9 cellular contexts compared by ENCODE assay signal in genomic region chr6:33018418-33018817, GRCh38. TPM values are rescaled to one million over a fixed set of nuclear protein-coding genes. Genes with fewer than 3 reads are reported as not detected.
A peak's percentile ranks its signal among the peaks of the same experiment; 100 is the strongest.
DNase-seq lines count a peak whose midpoint lies in the region; ATAC-seq and TF ChIP-seq lines count a peak whose summit lies in the region.
"Had no signal": no experiment of that assay in that cellular context is flagged by ENCODE, and none has a peak within 500 bp of the region (broad histone marks: within the 10 kb centered on the region; RNA-seq: fewer than 3 reads in every experiment).

No MANE protein-coding gene starts in this region.

- intact Hi-C loops in activated CD4-positive, alpha-beta T cell treated with anti-CD3 and anti-CD28 coated beads for 36 hours (cut with DNase I, micrococcal nuclease): no loop called here
- intact Hi-C loops in activated B cell treated with CpG ODN at 0.5 μM for 24 hours (cut with micrococcal nuclease): no loop called here
- intact Hi-C loops in stomach (cut with DNase I; ENCODE audit: low total_unique reads): no loop called here

- H3K9me3 ChIP-seq in stomach: no peaks in the 10 kb centered on the region

- peaks cover 15 to 35% (median 24%) of the 10 kb centered on the region in 4 donors for H3K4me1 ChIP-seq in stomach

- H3K4me1 Mint-ChIP-seq in activated CD4-positive, alpha-beta T cell treated with anti-CD3 and anti-CD28 coated beads for 36 hours: peaks cover 23% of the 10 kb centered on the region
- peaks cover 76% of the 10 kb centered on the region for H3K4me1 Mint-ChIP-seq in activated B cell treated with CpG ODN at 0.5 μM for 24 hours
- peaks cover 21 to 22% of the 10 kb centered on the region in 2 donors for H3K4me1 Mint-ChIP-seq in immature natural killer cell

- CTCF ChIA-PET in activated CD4-positive, alpha-beta T cell treated with anti-CD3 and anti-CD28 coated beads for 36 hours (lab: Charles Lee): interaction anchor here (0.7 to 2.7 kb wide), 20 partner anchors 18 to 230 kb away, joined by 3 to 12 read pairs (median 4); partner anchors contain the start of genes HLA-DMA, HLA-DPA1 and HLA-DPB1
- CTCF ChIA-PET in activated B cell treated with CpG ODN at 0.5 μM for 24 hours (lab: Charles Lee): interaction anchor here (0.7 to 10.8 kb wide), 8 partner anchors 11 to 230 kb away, joined by 3 to 240 read pairs (median 6); partner anchors contain the start of genes HLA-DPA1 and HLA-DPB1

- H3K27me3 ChIP-seq in stomach: peaks cover 0 to 10% (median 4%) of the 10 kb centered on the region in 3 donors

- TF ChIP-seq CTCF in activated B cell treated with CpG ODN at 0.5 μM for 24 hours (IDR thresholded peaks at IDR 0.05) (no peak), stomach (IDR thresholded peaks at IDR 0.05) (no peak)

- DNase-seq in activated CD4-positive, alpha-beta T cell treated with anti-CD3 and anti-CD28 coated beads for 36 hours: no peak
- no peak for DNase-seq in activated CD4-positive, alpha-beta T cell treated with anti-CD3 and anti-CD28 coated beads for 1 hour
- no peak for DNase-seq in activated B cell treated with CpG ODN at 0.5 μM for 24 hours
- no peak for DNase-seq in immature natural killer cell
- no peak for DNase-seq in stomach
- no peak for DNase-seq in NCI-H2196 treated with DMSO at 0.1 percent for 48 hours (lab: John Stamatoyannopoulos, UW; ENCODE audit: unreplicated experiment)
- no peak for DNase-seq in SW480 (ENCODE audit: low spot score)
- no peak for DNase-seq in MV-4-11 (lab: John Stamatoyannopoulos, UW)
- DNase-seq: NCI-H510A treated with DMSO at 0.1 percent for 48 hours had no signal

- peak overlapping the region; percentile 55 for H3K4me3 Mint-ChIP-seq in activated CD4-positive, alpha-beta T cell treated with anti-CD3 and anti-CD28 coated beads for 36 hours
- H3K4me3 Mint-ChIP-seq in activated B cell treated with CpG ODN at 0.5 μM for 24 hours (peak overlapping the region; percentile 48), immature natural killer cell (peak overlapping the region in 2 of 5 donors; percentile 2 to 86)

- no peaks in the 10 kb centered on the region for H3K9me3 Mint-ChIP-seq in activated CD4-positive, alpha-beta T cell treated with anti-CD3 and anti-CD28 coated beads for 36 hours (ENCODE audit: low read depth)
- H3K9me3 Mint-ChIP-seq in activated B cell treated with CpG ODN at 0.5 μM for 24 hours (no peaks in the 10 kb centered on the region), immature natural killer cell (no peaks in the 10 kb centered on the region)

- no peak for TF ChIP-seq POLR2A in stomach (IDR thresholded peaks at IDR 0.05)

- no peaks in the 10 kb centered on the region for H3K27me3 Mint-ChIP-seq in activated CD4-positive, alpha-beta T cell treated with anti-CD3 and anti-CD28 coated beads for 36 hours
- H3K27me3 Mint-ChIP-seq in activated B cell treated with CpG ODN at 0.5 μM for 24 hours (no peaks in the 10 kb centered on the region), immature natural killer cell (ENCODE audit: low read depth in 3 of 3) (peaks cover 0 to 2% (median 0%) of the 10 kb centered on the region in 3 donors)

- H3K27ac ChIP-seq in stomach: peak overlapping the region in 4 of 5 donors; percentile 71 to 93 (median 79)

- no peak for TF ChIP-seq EP300 in stomach (IDR thresholded peaks at IDR 0.05)

- H3K4me3 ChIP-seq in stomach: peak overlapping the region in 3 of 4 donors; percentile 20 to 29 (median 24)

- ATAC-seq in activated CD4-positive, alpha-beta T cell treated with anti-CD3 and anti-CD28 coated beads for 36 hours: no peak
- no peak for ATAC-seq in activated B cell treated with CpG ODN at 0.5 μM for 24 hours (ENCODE audit: low read depth)

- POLR2A ChIA-PET in activated CD4-positive, alpha-beta T cell treated with anti-CD3 and anti-CD28 coated beads for 36 hours (lab: Charles Lee): interaction anchor here (1.1 kb wide), 1 partner anchor 77 kb away, joined by 4 read pairs; no protein-coding TSS in a partner anchor
- POLR2A ChIA-PET in activated B cell treated with CpG ODN at 0.5 μM for 24 hours (lab: Charles Lee): interaction anchor here (0.6 to 28.8 kb wide), 15 partner anchors 9 to 259 kb away, joined by 3 to 2264 read pairs (median 8); partner anchors contain the start of genes HLA-DMB, HLA-DOA, HLA-DPA1 and HLA-DPB1

- no peaks in the 10 kb centered on the region for H3K36me3 Mint-ChIP-seq in activated CD4-positive, alpha-beta T cell treated with anti-CD3 and anti-CD28 coated beads for 36 hours (ENCODE audit: low read depth)
- H3K36me3 Mint-ChIP-seq in activated B cell treated with CpG ODN at 0.5 μM for 24 hours (ENCODE audit: low read depth) (no peaks in the 10 kb centered on the region), immature natural killer cell (no peaks in the 10 kb centered on the region)

- no peak overlapping the region for H3K27ac Mint-ChIP-seq in activated CD4-positive, alpha-beta T cell treated with anti-CD3 and anti-CD28 coated beads for 36 hours
- H3K27ac Mint-ChIP-seq in activated B cell treated with CpG ODN at 0.5 μM for 24 hours (peak overlapping the region; percentile 98), immature natural killer cell (peak overlapping the region in 4 of 6 donors; percentile 17 to 82 (median 50))

- H3K36me3 ChIP-seq in stomach: no peaks in the 10 kb centered on the region

RNA-seq across cellular contexts. Expression of gene HLA-DOA, which starts 9.0 kb away (rescaled TPM):
- total RNA-seq in activated CD4-positive, alpha-beta T cell treated with anti-CD3 and anti-CD28 coated beads for 36 hours: 1 to 10 TPM; 1.7 to 3.3 TPM
- 153 and 167 TPM in 2 replicates for total RNA-seq in activated B cell treated with CpG ODN at 0.5 μM for 24 hours
- polyA plus RNA-seq in immature natural killer cell: 1 to 10 TPM in 2 of 3 donors, under 1 TPM in 1; 0.37 to 5.2 (median 2.8) TPM
- total RNA-seq in stomach: 1 to 10 TPM in 2 of 5 donors, under 1 TPM in 2, not detected in 1; 0.45 to 3.9 (median 1.9) TPM
- polyA plus RNA-seq in stomach: 1 to 10 TPM in 1 of 3 donors, under 1 TPM in 2; 0.62 to 2.1 (median 0.92) TPM

RNA-seq across cellular contexts. Expression of gene BRD2, which starts 50.0 kb away (rescaled TPM):
- 100 to 1,000 TPM; 230 to 338 TPM for total RNA-seq in activated CD4-positive, alpha-beta T cell treated with anti-CD3 and anti-CD28 coated beads for 36 hours
- 347 and 370 TPM in 2 replicates for total RNA-seq in activated B cell treated with CpG ODN at 0.5 μM for 24 hours
- polyA plus RNA-seq in immature natural killer cell: 100 to 1,000 TPM in 1 of 3 donors, 10 to 100 TPM in 2; 29.8 to 119 (median 31.5) TPM
- total RNA-seq in stomach: 100 to 1,000 TPM; 111 to 538 (median 190) TPM
- 10 to 100 TPM; 70.7 to 78.7 (median 74.4) TPM for polyA plus RNA-seq in stomach

RNA-seq across cellular contexts. Expression of gene HLA-DPA1, which starts 55.0 kb away (rescaled TPM):
- total RNA-seq in activated CD4-positive, alpha-beta T cell treated with anti-CD3 and anti-CD28 coated beads for 36 hours: 10 to 100 TPM; 11.5 to 13.3 TPM
- total RNA-seq in activated B cell treated with CpG ODN at 0.5 μM for 24 hours (718 and 730 TPM in 2 replicates), stomach (100 to 1,000 TPM in 1 of 5 donors, 10 to 100 TPM in 3, under 1 TPM in 1; 0.29 to 171 (median 39.7) TPM)
- polyA plus RNA-seq in immature natural killer cell (100 to 1,000 TPM; 173 to 252 (median 202) TPM), stomach (10 to 100 TPM; 14.3 to 34.1 (median 23.3) TPM)

RNA-seq across cellular contexts. Expression of gene HLA-DPB1, which starts 57.4 kb away (rescaled TPM):
- 1 to 10 TPM; 5.2 to 5.4 TPM for total RNA-seq in activated CD4-positive, alpha-beta T cell treated with anti-CD3 and anti-CD28 coated beads for 36 hours
- total RNA-seq in activated B cell treated with CpG ODN at 0.5 μM for 24 hours (853 and 854 TPM in 2 replicates), stomach (10 to 100 TPM in 4 of 5 donors, not detected in 1; 10.7 to 46.6 (median 31.9) TPM)
- polyA plus RNA-seq in immature natural killer cell (100 to 1,000 TPM; 183 to 353 (median 296) TPM), stomach (10 to 100 TPM; 48.3 to 62.2 (median 51.1) TPM)

Comparison
In these comparisons a context has a peak if more than half of its experiments do, and no peak if none do; other contexts are left out.
1. RNA of gene HLA-DOA, which starts 9.0 kb away (total RNA-seq): 153 to 167 TPM in activated B cell treated with CpG ODN at 0.5 μM for 24 hours; 1.7 to 3.3 TPM in activated CD4-positive, alpha-beta T cell treated with anti-CD3 and anti-CD28 coated beads for 36 hours and 0.45 to 3.9 TPM in stomach; every median in the first group is over 10 times any median in the second.